20 cellular contexts compared by ENCODE assay signal in genomic region chr17:55301521-55302406, GRCh38. TPM values are rescaled to one million over a fixed set of nuclear protein-coding genes. Genes with fewer than 3 reads are reported as not detected.
DNase-seq lines count a peak whose midpoint lies in the region; ATAC-seq and TF ChIP-seq lines count a peak whose summit lies in the region.
"Had no signal": no experiment of that assay in that cellular context is flagged by ENCODE, and none has a peak within 500 bp of the region (broad histone marks: within the 10 kb centered on the region; RNA-seq: fewer than 3 reads in every experiment).

No MANE protein-coding gene starts in this region.

- H3K27ac Mint-ChIP-seq in activated T-cell treated with anti-CD3 and anti-CD28 coated beads, Interleukin-2, amount 50 U/mL, for 72 hours: no peak overlapping the region
- H3K27ac Mint-ChIP-seq: activated CD4-positive, alpha-beta T cell treated with anti-CD3 and anti-CD28 coated beads, Interleukin-2, amount 10 ng/mL, durations not matched to agents 7 days and 5 days; brain; CD4-positive, alpha-beta T cell; naive B cell had no signal

- no peak for TF ChIP-seq CTCF in left ventricle myocardium inferior (IDR thresholded peaks at IDR 0.05; ENCODE audit: borderline replicate concordance)

- no peaks in the 10 kb centered on the region for H3K27me3 ChIP-seq in left ventricle myocardium inferior (ENCODE audit: low read depth)
- H3K27me3 ChIP-seq in stomach smooth muscle (ENCODE audit: control insufficient read depth in 1 of 2, insufficient read depth in 2 of 2, low read length in 2 of 2): no peaks in the 10 kb centered on the region

- no peak for ATAC-seq in activated T-cell treated with anti-CD3 and anti-CD28 coated beads, Interleukin-2, amount 50 U/mL, for 72 hours (replicated peaks in 1 of 2)
- ATAC-seq: A549 had no signal

- peak overlapping the region in 1 of 2 donors; percentile 21 for H3K9ac ChIP-seq in stomach smooth muscle (ENCODE audit: low read length in 2 of 2)

- H3K9me3 Mint-ChIP-seq in activated T-cell treated with anti-CD3 and anti-CD28 coated beads, Interleukin-2, amount 50 U/mL, for 72 hours: no peaks in the 10 kb centered on the region
- H3K9me3 Mint-ChIP-seq: activated CD4-positive, alpha-beta T cell treated with anti-CD3 and anti-CD28 coated beads, Interleukin-2, amount 10 ng/mL, durations not matched to agents 7 days and 5 days; brain; CD4-positive, alpha-beta T cell had no signal

- H3K4me1 Mint-ChIP-seq in activated T-cell treated with anti-CD3 and anti-CD28 coated beads, Interleukin-2, amount 50 U/mL, for 72 hours (ENCODE audit: low read depth): peaks cover 16% of the 10 kb centered on the region

- DNase-seq in NCI-H2171 treated with DMSO at 0.1 percent for 48 hours (lab: John Stamatoyannopoulos, UW) (peak; percentile 6), NCI-H2171 (lab: John Stamatoyannopoulos, UW) (no peak), amniotic epithelial cell (ENCODE audit: low read depth) (peak; percentile 15), left ventricle myocardium inferior (no peak), kidney tubule cell (ENCODE audit: low spot score) (no peak)
- DNase-seq in stimulated activated CD4-positive, alpha-beta T cell treated with anti-CD3 and anti-CD28 coated beads, Interleukin-15, amount 100 ng/mL, for 24 hours: no peak
- no peak for DNase-seq in activated T-cell treated with anti-CD3 and anti-CD28 coated beads, Interleukin-2, amount 50 U/mL, for 72 hours
- DNase-seq: activated CD4-positive, alpha-beta T cell treated with anti-CD3 and anti-CD28 coated beads, Interleukin-2, amount 10 ng/mL, durations not matched to agents 7 days and 5 days; activated naive CD4-positive, alpha-beta T cell treated with Interleukin-2 at 50 U/mL for 16 hours; CD4-positive, alpha-beta T cell; Karpas-422; naive B cell; NCI-H146; NCI-H446 treated with DMSO at 0.1 percent for 48 hours; posterior cingulate gyrus; stimulated activated naive CD4-positive, alpha-beta T cell treated with Interleukin-2 at 50 U/mL for 16 hours had no signal

- H3K36me3 Mint-ChIP-seq in activated T-cell treated with anti-CD3 and anti-CD28 coated beads, Interleukin-2, amount 50 U/mL, for 72 hours (ENCODE audit: insufficient read depth in 2 of 2): no peaks in the 10 kb centered on the region
- H3K36me3 Mint-ChIP-seq: brain, naive B cell had no signal

- H3K9me3 ChIP-seq in left ventricle myocardium inferior (replicated peaks) (no peaks in the 10 kb centered on the region), stomach smooth muscle (ENCODE audit: control insufficient read depth in 2 of 2, low read length in 2 of 2) (no peaks in the 10 kb centered on the region)
- H3K9me3 ChIP-seq: A549 had no signal

- H3K4me1 ChIP-seq in left ventricle myocardium inferior: peaks cover 41% of the 10 kb centered on the region
- peaks cover 46% of the 10 kb centered on the region for H3K4me1 ChIP-seq in stomach smooth muscle (ENCODE audit: control insufficient read depth, insufficient read depth, low read length)
- H3K4me1 ChIP-seq: A549 had no signal

- H3K27ac ChIP-seq in left ventricle myocardium inferior (replicated peaks): peak overlapping the region; percentile 12
- peak overlapping the region; percentile 33 for H3K27ac ChIP-seq in stomach smooth muscle (ENCODE audit: low read length)
- H3K27ac ChIP-seq: A549, SK-N-MC had no signal

- peaks cover 12% of the 10 kb centered on the region for H3K27me3 Mint-ChIP-seq in activated T-cell treated with anti-CD3 and anti-CD28 coated beads, Interleukin-2, amount 50 U/mL, for 72 hours (ENCODE audit: low read depth)
- H3K27me3 Mint-ChIP-seq: CD4-positive, alpha-beta T cell; naive B cell had no signal

- intact Hi-C loops in left ventricle myocardium inferior (cut with micrococcal nuclease): no loop called here

- no peak overlapping the region for H3K4me3 ChIP-seq in left ventricle myocardium inferior
- peak overlapping the region in 1 of 2 donors; percentile 29 for H3K4me3 ChIP-seq in stomach smooth muscle (ENCODE audit: low read length in 2 of 2)
- H3K4me3 ChIP-seq: A549, SK-N-MC had no signal

- H3K36me3 ChIP-seq in left ventricle myocardium inferior (no peaks in the 10 kb centered on the region), stomach smooth muscle (ENCODE audit: control insufficient read depth in 2 of 2, insufficient read depth in 2 of 2, low read length in 2 of 2) (peaks cover 0 to 11% of the 10 kb centered on the region in 2 donors)

- H3K4me3 Mint-ChIP-seq in activated T-cell treated with anti-CD3 and anti-CD28 coated beads, Interleukin-2, amount 50 U/mL, for 72 hours: no peak overlapping the region
- H3K4me3 Mint-ChIP-seq: activated CD4-positive, alpha-beta T cell treated with anti-CD3 and anti-CD28 coated beads, Interleukin-2, amount 10 ng/mL, durations not matched to agents 7 days and 5 days; brain; CD4-positive, alpha-beta T cell; naive B cell had no signal

RNA-seq across cellular contexts. Expression of gene HLF, which starts 37.0 kb away (rescaled TPM):
- total RNA-seq in left ventricle myocardium inferior: 22.6 TPM
- total RNA-seq in activated T-cell treated with anti-CD3 and anti-CD28 coated beads, Interleukin-2, amount 50 U/mL, for 72 hours: 10 to 100 TPM; 23.9 to 44.3 TPM

Comparison
In these comparisons a context has a peak if more than half of its experiments do, and no peak if none do; other contexts are left out.
1. DNase-seq: peak in NCI-H2171 treated with DMSO at 0.1 percent for 48 hours (single experiment) and amniotic epithelial cell (single experiment); none in NCI-H2171 (single experiment), left ventricle myocardium inferior (single experiment), stimulated activated CD4-positive, alpha-beta T cell treated with anti-CD3 and anti-CD28 coated beads, Interleukin-15, amount 100 ng/mL, for 24 hours (single experiment), kidney tubule cell (single experiment) and activated T-cell treated with anti-CD3 and anti-CD28 coated beads, Interleukin-2, amount 50 U/mL, for 72 hours (0 of 2).